Comparison of ENCODE assay signal across 24 cellular contexts in genomic region chr5:125049721-125050357, GRCh38.
A peak's percentile ranks its signal among the peaks of the same experiment; 100 is the strongest.
DNase-seq lines count a peak whose midpoint lies in the region; ATAC-seq and TF ChIP-seq lines count a peak whose summit lies in the region.
"Had no signal": no experiment of that assay in that cellular context is flagged by ENCODE, and none has a peak within 500 bp of the region (broad histone marks: within the 10 kb centered on the region; RNA-seq: fewer than 3 reads in every experiment).

No MANE protein-coding gene starts in this region.

- no peaks in the 10 kb centered on the region for H3K27me3 ChIP-seq in smooth muscle cell (ENCODE audit: low read depth)
- no peaks in the 10 kb centered on the region for H3K27me3 ChIP-seq in thyroid gland
- H3K27me3 ChIP-seq: adrenal gland, breast epithelium, colonic mucosa, SJSA1, spleen had no signal

- H3K4me3 ChIP-seq in astrocyte of the spinal cord (ENCODE audit: low read depth, low read length) (no peak overlapping the region), smooth muscle cell (no peak overlapping the region), thyroid gland (replicated peaks in 1 of 3) (no peak overlapping the region)
- H3K4me3 ChIP-seq: adrenal gland, breast epithelium, colonic mucosa, SJSA1, spleen had no signal

- H3F3A ChIP-seq in smooth muscle cell (ENCODE audit: low read depth), result no peaks in the 10 kb centered on the region

- in situ Hi-C loops in astrocyte of the spinal cord (cut with HindIII; ENCODE audit: low sequenced_read_pairs), result no loop called here

- intact Hi-C loops in thyroid gland (cut with DNase I), result no loop called here

- H3K36me3 ChIP-seq in smooth muscle cell (ENCODE audit: low read depth) (no peaks in the 10 kb centered on the region), thyroid gland (no peaks in the 10 kb centered on the region)
- H3K36me3 ChIP-seq: adrenal gland, breast epithelium, colonic mucosa, SJSA1, spleen had no signal

- TF ChIP-seq POLR2A in thyroid gland (IDR thresholded peaks at IDR 0.05), result no peak

- no peak for ATAC-seq in GM21786 (IDR thresholded peaks at IDR 0.05; ENCODE audit: unreplicated experiment)
- ATAC-seq: effector memory CD8-positive, alpha-beta T cell; stimulated activated memory B cell treated with anti-CD40 and anti-IgM and Interleukin-4, amounts not matched to agents 10 μg/mL and 1 μg/mL and 100 μg/mL, for 72 hours had no signal

- H3K4me1 ChIP-seq in smooth muscle cell (ENCODE audit: low read depth), result no peaks in the 10 kb centered on the region
- peaks cover under 1 to 2% of the 10 kb centered on the region in 2 donors for H3K4me1 ChIP-seq in thyroid gland
- H3K4me1 ChIP-seq: breast epithelium, colonic mucosa, spleen had no signal

- DNase-seq in HEK293T (ENCODE audit: extremely low spot score), result no peak
- DNase-seq in astrocyte of the spinal cord (ENCODE audit: low read depth, low spot score), result peak; percentile 38
- peak; percentile 68 for DNase-seq in kidney glomerular epithelial cell (lab: John Stamatoyannopoulos, UW)
- no peak for DNase-seq in smooth muscle cell (lab: John Stamatoyannopoulos, UW; ENCODE audit: unreplicated experiment)
- DNase-seq in thyroid gland, result no peak
- DNase-seq in GM19240 (ENCODE audit: insufficient read length, low spot score), result no peak
- DNase-seq: activated gamma-delta T cell treated with Interleukin-2 at 50 U/mL for 16 hours; activated T-cell treated with anti-CD3 and anti-CD28 coated beads, Interleukin-2, amount 50 U/mL, for 1 hour; adrenal gland; colonic mucosa; effector memory CD8-positive, alpha-beta T cell; glutamatergic neuron; mammary epithelial cell; NCI-H1436; NCI-H2107; NCI-H510A; retina; spleen; stimulated activated CD4-positive, alpha-beta T cell treated with anti-CD3 and anti-CD28 coated beads, Interleukin-4, amount 100 ng/mL, for 1 hour; T-helper 2 cell had no signal

- H3K4me2 ChIP-seq in smooth muscle cell, result peak overlapping the region; percentile 38

- H3K9me3 ChIP-seq in smooth muscle cell (replicated peaks; ENCODE audit: low read depth) (no peaks in the 10 kb centered on the region), thyroid gland (no peaks in the 10 kb centered on the region)
- H3K9me3 ChIP-seq: adrenal gland, breast epithelium, colonic mucosa, SJSA1, spleen had no signal

- 44% methylated on average over 5 of the region's 5 CpGs for WGBS in smooth muscle cell (ENCODE audit: low lambda C conversion rate)
- 48 to 60% methylated on average over 5 of the region's 5 CpGs for WGBS in thyroid gland, 2 donors

- peak overlapping the region; percentile 57 for H3K27ac ChIP-seq in smooth muscle cell (ENCODE audit: low read depth)
- H3K27ac ChIP-seq in thyroid gland, result no peak overlapping the region
- H3K27ac ChIP-seq: adrenal gland, colonic mucosa, SJSA1, spleen had no signal

- H2AFZ ChIP-seq in smooth muscle cell (ENCODE audit: low read depth), result no peak overlapping the region

- TF ChIP-seq CTCF in astrocyte of the spinal cord (IDR thresholded peaks at IDR 0.05; ENCODE audit: low read depth, low read length), result no peak
- TF ChIP-seq CTCF in smooth muscle cell (IDR thresholded peaks at IDR 0.05; ENCODE audit: borderline replicate concordance, insufficient read depth, poor library complexity, severe bottlenecking), result no peak
- TF ChIP-seq CTCF in thyroid gland (IDR thresholded peaks at IDR 0.05), result no peak

- H4K20me1 ChIP-seq in smooth muscle cell (ENCODE audit: low read depth), result no peaks in the 10 kb centered on the region

- no peaks in the 10 kb centered on the region for H3K79me2 ChIP-seq in smooth muscle cell (ENCODE audit: low read depth)

- H3K9ac ChIP-seq in smooth muscle cell (ENCODE audit: low read depth), result no peak overlapping the region

- POLR2A ChIA-PET in HEK293T (lab: Yijun Ruan, JAX), result no interaction called here

- CTCF ChIA-PET in HEK293T (lab: Yijun Ruan, JAX), result interaction anchor here (0.6 kb wide), 1 partner anchor 389 kb away, joined by 3 read pairs; no protein-coding TSS in a partner anchor

TF ChIP-seq in HEK293T, 16 proteins besides CTCF, POLR2A, EP300 and RAD21:
- TF ChIP-seq SP1 (IDR thresholded peaks at IDR 0.05) (no peak), NFRKB (IDR thresholded peaks at IDR 0.05) (no peak), CTBP1 (IDR thresholded peaks at IDR 0.05; ENCODE audit: borderline replicate concordance) (no peak), FOXA1 (IDR thresholded peaks at IDR 0.05) (no peak), FOXK2 (IDR thresholded peaks at IDR 0.05) (no peak), BHLHE40 (IDR thresholded peaks at IDR 0.05; ENCODE audit: borderline replicate concordance) (no peak), L3MBTL2 (conservative IDR thresholded peaks at IDR 0.05) (no peak), PKNOX1 (IDR thresholded peaks at IDR 0.05) (peak; percentile 48; the same call in 1 of the 2 replicates)
TF ChIP-seq in HEK293T: peak in this region for 1.

Comparison
In these comparisons a context has a peak if more than half of its experiments do, and no peak if none do; other contexts are left out.
1. DNase-seq: peak in astrocyte of the spinal cord (single experiment) and kidney glomerular epithelial cell (single experiment); none in HEK293T (single experiment), smooth muscle cell (single experiment), thyroid gland (0 of 2) and GM19240 (single experiment).